ENCODE assay signal across 1 cellular context in the genomic region with DNA sequence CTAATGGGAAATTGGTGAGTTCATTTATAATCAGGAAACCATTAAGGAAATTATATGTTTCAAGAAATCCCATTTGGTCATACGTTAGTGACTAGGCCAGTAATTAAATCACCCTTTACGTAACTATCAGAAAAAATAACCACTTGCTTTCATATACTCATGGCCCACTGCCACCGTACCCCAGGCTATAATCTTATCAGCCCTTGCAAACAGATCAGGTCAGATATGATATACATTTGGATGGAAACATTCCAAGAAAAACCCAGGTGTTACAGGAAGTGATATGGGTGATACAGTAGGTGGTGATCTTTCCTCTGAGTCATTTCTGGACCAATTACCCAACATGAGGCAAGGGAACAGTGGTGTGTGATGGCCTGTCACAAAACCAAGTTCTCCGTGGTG.
A peak's percentile ranks its signal among the peaks of the same experiment; 100 is the strongest.
TF ChIP-seq lines count a peak whose summit lies in the region.

No MANE protein-coding gene starts in this region.

TF ChIP-seq in K562, 482 proteins besides CTCF, POLR2A, EP300 and RAD21 (continued from another document and continues in another):
- TF ChIP-seq, protein P1, sequence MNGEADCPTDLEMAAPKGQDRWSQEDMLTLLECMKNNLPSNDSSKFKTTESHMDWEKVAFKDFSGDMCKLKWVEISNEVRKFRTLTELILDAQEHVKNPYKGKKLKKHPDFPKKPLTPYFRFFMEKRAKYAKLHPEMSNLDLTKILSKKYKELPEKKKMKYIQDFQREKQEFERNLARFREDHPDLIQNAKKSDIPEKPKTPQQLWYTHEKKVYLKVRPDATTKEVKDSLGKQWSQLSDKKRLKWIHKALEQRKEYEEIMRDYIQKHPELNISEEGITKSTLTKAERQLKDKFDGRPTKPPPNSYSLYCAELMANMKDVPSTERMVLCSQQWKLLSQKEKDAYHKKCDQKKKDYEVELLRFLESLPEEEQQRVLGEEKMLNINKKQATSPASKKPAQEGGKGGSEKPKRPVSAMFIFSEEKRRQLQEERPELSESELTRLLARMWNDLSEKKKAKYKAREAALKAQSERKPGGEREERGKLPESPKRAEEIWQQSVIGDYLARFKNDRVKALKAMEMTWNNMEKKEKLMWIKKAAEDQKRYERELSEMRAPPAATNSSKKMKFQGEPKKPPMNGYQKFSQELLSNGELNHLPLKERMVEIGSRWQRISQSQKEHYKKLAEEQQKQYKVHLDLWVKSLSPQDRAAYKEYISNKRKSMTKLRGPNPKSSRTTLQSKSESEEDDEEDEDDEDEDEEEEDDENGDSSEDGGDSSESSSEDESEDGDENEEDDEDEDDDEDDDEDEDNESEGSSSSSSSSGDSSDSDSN (IDR thresholded peaks at IDR 0.05; ENCODE audit: borderline replicate concordance in 1 of 2, low read depth in 2 of 2, low read length in 2 of 2) = no peak
- TF ChIP-seq HDAC2 (IDR thresholded peaks at IDR 0.05) (no peak), ZFP1 (CRISPR knock-in tag; IDR thresholded peaks at IDR 0.05) (no peak), HNRNPLL (IDR thresholded peaks at IDR 0.05; ENCODE audit: low read depth, low read length, poor library complexity, severe bottlenecking) (no peak), RBM14 (IDR thresholded peaks at IDR 0.05; ENCODE audit: borderline replicate concordance, insufficient read depth, low read depth, low read length) (no peak), PYGO2 (tag; IDR thresholded peaks at IDR 0.05) (no peak), MIER1 (IDR thresholded peaks at IDR 0.05; ENCODE audit: low read depth) (no peak), MAFG (tag; conservative IDR thresholded peaks at IDR 0.05) (no peak), NFIC (IDR thresholded peaks at IDR 0.05) (peak; percentile 60), HEY1 (CRISPR knock-in tag; IDR thresholded peaks at IDR 0.05; ENCODE audit: borderline replicate concordance) (no peak), EHMT2 (IDR thresholded peaks at IDR 0.05) (no peak), U2AF2 (optimal IDR thresholded peaks at IDR 0.05; ENCODE audit: low read depth, low read length) (no peak), CCNT2 (IDR thresholded peaks at IDR 0.05; ENCODE audit: borderline replicate concordance, extremely low read depth, insufficient read length, low read depth, low read length) (peak; percentile 51), MYC (IDR thresholded peaks at IDR 0.05; ENCODE audit: low read depth, low read length) (no peak), MYC (CRISPR knock-in tag; IDR thresholded peaks at IDR 0.05; ENCODE audit: borderline replicate concordance, low read depth) (no peak), SAFB2 (IDR thresholded peaks at IDR 0.05; ENCODE audit: borderline replicate concordance, low read depth, low read length, severe bottlenecking) (no peak), ZZZ3 (IDR thresholded peaks at IDR 0.05) (no peak), CHD2 (IDR thresholded peaks at IDR 0.05; ENCODE audit: low read depth, low read length) (no peak), RBM15 (IDR thresholded peaks at IDR 0.05; ENCODE audit: insufficient read depth, low read length) (no peak), HDGF (IDR thresholded peaks at IDR 0.05) (no peak), TEAD1 (CRISPR knock-in tag; IDR thresholded peaks at IDR 0.05) (no peak), KDM2B (CRISPR knock-in tag; IDR thresholded peaks at IDR 0.05) (no peak), RAD51 (IDR thresholded peaks at IDR 0.05; ENCODE audit: borderline replicate concordance, low read depth) (no peak), RCOR1 (IDR thresholded peaks at IDR 0.05; ENCODE audit: borderline replicate concordance in 1 of 2, low read depth in 2 of 2, low read length in 2 of 2) (0 out of 4 replicates have a peak, but pooled peaks of 1 of the 2 experiments have one; percentile 29), ZNF143 (CRISPR knock-in tag; IDR thresholded peaks at IDR 0.05) (no peak), POLR2AphosphoS5 (IDR thresholded peaks at IDR 0.05; ENCODE audit: control insufficient read depth, insufficient read depth, low read depth, low read length) (no peak), ZNF232 (CRISPR knock-in tag; IDR thresholded peaks at IDR 0.05) (no peak), CREB1 (IDR thresholded peaks at IDR 0.05) (no peak), CREB1 (CRISPR knock-in tag; IDR thresholded peaks at IDR 0.05) (no peak), ZNF224 (CRISPR knock-in tag; IDR thresholded peaks at IDR 0.05) (no peak), LARP7 (IDR thresholded peaks at IDR 0.05) (no peak), ZNF780A (CRISPR knock-in tag; IDR thresholded peaks at IDR 0.05) (no peak), PURB (CRISPR knock-in tag; IDR thresholded peaks at IDR 0.05; ENCODE audit: low read depth) (no peak), RBM22 (IDR thresholded peaks at IDR 0.05; ENCODE audit: low read depth, low read length, poor library complexity, severe bottlenecking) (no peak), NFE2 (IDR thresholded peaks at IDR 0.05; ENCODE audit: low read depth) (0 out of 2 replicates have a peak, but pooled peaks have one; percentile 18), ATF7 (IDR thresholded peaks at IDR 0.05) (no peak), ZNF184 (CRISPR knock-in tag; IDR thresholded peaks at IDR 0.05) (no peak), GABPB1 (CRISPR knock-in tag; IDR thresholded peaks at IDR 0.05) (no peak), ZNF408 (CRISPR knock-in tag; IDR thresholded peaks at IDR 0.05; ENCODE audit: low read depth) (no peak), ZSCAN32 (CRISPR knock-in tag; IDR thresholded peaks at IDR 0.05) (no peak)
- TF ChIP-seq, protein P2, sequence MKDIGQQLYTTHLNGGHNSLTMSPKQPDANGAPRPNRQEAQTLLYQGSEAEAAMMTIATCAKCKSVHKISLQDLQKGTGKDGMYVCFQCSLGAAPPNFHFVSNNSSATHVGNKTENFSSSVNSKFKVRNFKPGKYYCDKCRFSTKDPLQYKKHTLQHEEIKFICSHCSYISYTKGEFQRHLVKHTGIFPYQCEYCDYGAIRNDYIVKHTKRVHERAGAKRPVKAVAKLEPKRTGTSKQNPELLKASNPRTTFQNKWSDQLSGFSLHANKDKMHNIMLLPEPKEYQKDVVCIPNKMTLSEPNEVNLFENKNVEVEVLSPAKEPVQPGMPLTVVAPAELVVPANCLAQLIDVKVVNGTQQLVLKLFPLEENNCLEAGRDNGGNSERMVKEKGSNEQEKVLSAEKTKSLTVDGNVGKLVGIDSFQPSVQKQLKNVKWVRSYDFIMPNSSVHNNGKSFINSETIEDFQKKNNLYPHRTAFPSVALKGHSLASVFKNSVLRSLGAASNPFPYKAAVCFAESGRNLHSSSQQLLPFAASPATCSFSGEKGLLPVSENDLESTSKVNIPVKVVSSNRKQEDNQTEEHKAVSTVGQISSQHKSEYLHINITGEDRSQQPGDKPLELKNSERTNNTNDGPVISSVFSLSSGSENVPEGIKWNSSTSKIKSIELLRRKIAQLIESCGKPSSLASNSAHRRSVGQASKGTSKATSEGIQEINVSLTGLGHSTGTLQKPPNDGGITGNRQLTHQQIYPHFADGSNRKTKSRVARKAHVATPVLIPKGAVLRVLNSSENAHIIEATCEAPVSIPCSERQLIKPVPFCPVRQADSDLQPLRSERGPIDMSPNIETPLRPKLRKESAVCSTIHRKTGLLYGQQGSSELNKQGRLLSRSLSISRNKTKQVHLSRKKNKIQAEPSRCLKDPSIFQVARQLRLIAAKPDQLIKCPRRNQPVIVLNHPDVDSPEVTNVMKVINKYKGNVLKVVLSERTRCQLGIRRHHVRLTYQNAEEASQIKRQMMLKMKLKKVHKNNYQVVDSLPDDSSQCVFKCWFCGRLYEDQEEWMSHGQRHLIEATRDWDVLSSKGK (CRISPR knock-in tag; IDR thresholded peaks at IDR 0.05) = no peak
- TF ChIP-seq, protein P3, sequence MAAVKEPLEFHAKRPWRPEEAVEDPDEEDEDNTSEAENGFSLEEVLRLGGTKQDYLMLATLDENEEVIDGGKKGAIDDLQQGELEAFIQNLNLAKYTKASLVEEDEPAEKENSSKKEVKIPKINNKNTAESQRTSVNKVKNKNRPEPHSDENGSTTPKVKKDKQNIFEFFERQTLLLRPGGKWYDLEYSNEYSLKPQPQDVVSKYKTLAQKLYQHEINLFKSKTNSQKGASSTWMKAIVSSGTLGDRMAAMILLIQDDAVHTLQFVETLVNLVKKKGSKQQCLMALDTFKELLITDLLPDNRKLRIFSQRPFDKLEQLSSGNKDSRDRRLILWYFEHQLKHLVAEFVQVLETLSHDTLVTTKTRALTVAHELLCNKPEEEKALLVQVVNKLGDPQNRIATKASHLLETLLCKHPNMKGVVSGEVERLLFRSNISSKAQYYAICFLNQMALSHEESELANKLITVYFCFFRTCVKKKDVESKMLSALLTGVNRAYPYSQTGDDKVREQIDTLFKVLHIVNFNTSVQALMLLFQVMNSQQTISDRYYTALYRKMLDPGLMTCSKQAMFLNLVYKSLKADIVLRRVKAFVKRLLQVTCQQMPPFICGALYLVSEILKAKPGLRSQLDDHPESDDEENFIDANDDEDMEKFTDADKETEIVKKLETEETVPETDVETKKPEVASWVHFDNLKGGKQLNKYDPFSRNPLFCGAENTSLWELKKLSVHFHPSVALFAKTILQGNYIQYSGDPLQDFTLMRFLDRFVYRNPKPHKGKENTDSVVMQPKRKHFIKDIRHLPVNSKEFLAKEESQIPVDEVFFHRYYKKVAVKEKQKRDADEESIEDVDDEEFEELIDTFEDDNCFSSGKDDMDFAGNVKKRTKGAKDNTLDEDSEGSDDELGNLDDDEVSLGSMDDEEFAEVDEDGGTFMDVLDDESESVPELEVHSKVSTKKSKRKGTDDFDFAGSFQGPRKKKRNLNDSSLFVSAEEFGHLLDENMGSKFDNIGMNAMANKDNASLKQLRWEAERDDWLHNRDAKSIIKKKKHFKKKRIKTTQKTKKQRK (IDR thresholded peaks at IDR 0.05; ENCODE audit: borderline replicate concordance, low read depth, low read length) = no peak
- TF ChIP-seq, protein P4, sequence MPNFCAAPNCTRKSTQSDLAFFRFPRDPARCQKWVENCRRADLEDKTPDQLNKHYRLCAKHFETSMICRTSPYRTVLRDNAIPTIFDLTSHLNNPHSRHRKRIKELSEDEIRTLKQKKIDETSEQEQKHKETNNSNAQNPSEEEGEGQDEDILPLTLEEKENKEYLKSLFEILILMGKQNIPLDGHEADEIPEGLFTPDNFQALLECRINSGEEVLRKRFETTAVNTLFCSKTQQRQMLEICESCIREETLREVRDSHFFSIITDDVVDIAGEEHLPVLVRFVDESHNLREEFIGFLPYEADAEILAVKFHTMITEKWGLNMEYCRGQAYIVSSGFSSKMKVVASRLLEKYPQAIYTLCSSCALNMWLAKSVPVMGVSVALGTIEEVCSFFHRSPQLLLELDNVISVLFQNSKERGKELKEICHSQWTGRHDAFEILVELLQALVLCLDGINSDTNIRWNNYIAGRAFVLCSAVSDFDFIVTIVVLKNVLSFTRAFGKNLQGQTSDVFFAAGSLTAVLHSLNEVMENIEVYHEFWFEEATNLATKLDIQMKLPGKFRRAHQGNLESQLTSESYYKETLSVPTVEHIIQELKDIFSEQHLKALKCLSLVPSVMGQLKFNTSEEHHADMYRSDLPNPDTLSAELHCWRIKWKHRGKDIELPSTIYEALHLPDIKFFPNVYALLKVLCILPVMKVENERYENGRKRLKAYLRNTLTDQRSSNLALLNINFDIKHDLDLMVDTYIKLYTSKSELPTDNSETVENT (CRISPR knock-in tag; IDR thresholded peaks at IDR 0.05) = no peak
- TF ChIP-seq, protein P5, sequence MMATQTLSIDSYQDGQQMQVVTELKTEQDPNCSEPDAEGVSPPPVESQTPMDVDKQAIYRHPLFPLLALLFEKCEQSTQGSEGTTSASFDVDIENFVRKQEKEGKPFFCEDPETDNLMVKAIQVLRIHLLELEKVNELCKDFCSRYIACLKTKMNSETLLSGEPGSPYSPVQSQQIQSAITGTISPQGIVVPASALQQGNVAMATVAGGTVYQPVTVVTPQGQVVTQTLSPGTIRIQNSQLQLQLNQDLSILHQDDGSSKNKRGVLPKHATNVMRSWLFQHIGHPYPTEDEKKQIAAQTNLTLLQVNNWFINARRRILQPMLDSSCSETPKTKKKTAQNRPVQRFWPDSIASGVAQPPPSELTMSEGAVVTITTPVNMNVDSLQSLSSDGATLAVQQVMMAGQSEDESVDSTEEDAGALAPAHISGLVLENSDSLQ (IDR thresholded peaks at IDR 0.05) = peak; percentile 50; the same call in 1 of the 2 replicates
- TF ChIP-seq, protein P6, sequence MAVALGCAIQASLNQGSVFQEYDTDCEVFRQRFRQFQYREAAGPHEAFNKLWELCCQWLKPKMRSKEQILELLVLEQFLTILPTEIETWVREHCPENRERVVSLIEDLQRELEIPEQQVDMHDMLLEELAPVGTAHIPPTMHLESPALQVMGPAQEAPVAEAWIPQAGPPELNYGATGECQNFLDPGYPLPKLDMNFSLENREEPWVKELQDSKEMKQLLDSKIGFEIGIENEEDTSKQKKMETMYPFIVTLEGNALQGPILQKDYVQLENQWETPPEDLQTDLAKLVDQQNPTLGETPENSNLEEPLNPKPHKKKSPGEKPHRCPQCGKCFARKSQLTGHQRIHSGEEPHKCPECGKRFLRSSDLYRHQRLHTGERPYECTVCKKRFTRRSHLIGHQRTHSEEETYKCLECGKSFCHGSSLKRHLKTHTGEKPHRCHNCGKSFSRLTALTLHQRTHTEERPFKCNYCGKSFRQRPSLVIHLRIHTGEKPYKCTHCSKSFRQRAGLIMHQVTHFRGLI (CRISPR knock-in tag; IDR thresholded peaks at IDR 0.05) = no peak
- TF ChIP-seq, protein P7, sequence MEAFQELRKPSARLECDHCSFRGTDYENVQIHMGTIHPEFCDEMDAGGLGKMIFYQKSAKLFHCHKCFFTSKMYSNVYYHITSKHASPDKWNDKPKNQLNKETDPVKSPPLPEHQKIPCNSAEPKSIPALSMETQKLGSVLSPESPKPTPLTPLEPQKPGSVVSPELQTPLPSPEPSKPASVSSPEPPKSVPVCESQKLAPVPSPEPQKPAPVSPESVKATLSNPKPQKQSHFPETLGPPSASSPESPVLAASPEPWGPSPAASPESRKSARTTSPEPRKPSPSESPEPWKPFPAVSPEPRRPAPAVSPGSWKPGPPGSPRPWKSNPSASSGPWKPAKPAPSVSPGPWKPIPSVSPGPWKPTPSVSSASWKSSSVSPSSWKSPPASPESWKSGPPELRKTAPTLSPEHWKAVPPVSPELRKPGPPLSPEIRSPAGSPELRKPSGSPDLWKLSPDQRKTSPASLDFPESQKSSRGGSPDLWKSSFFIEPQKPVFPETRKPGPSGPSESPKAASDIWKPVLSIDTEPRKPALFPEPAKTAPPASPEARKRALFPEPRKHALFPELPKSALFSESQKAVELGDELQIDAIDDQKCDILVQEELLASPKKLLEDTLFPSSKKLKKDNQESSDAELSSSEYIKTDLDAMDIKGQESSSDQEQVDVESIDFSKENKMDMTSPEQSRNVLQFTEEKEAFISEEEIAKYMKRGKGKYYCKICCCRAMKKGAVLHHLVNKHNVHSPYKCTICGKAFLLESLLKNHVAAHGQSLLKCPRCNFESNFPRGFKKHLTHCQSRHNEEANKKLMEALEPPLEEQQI (IDR thresholded peaks at IDR 0.05) = no peak
